ENCODE assay signal across 1 cellular context in the genomic region with DNA sequence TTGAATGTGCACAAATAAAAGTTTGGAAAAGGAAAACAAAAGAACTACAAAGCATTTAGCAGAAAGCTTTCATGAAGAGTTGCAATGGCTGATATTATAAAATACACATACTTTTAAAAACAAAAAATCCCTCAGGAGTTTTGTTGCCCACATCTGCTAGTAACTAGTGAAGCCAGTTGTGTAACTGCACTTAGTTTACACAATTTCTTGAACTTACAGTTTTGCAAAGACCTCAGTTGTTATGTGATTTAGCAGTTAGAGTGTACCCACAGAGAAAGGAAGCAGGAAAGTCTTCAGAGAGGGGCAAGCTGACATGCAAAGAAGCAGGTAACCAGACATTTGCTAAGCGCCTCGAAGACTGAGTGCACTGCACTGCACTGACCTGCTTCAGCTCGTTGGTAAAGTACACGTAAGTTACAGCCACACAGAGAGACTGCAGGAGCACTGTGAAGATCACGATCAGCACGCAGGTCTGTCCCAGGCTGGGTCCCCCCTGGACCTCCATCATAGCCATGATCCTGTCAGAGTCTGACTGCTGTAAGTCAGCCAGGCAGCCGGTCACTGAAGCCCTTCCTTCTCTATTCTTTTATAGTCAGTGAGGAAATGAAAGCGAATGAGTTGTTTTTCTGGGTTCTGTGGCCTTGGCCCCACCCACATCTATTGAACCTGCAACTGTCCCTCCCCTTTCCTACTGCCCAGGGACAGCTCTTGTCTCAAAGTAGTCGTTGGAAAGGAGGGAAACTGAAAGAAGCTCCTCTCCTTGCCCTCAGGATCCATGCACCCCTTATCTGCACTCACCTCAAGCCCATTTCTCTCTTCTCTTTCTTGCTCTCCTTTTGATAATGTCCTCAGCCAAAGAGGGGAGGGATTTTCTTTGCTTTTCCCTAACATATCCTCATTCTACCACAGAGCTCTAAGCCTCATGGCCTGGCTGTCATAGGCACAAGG.
TF ChIP-seq lines count a peak whose summit lies in the region.

A gene (minus strand): TSS at position 560 of the 948 bp plus-strand sequence. CDS start 46 bp downstream, at position 514.

TF ChIP-seq in HepG2, 621 proteins besides CTCF, POLR2A, EP300 and RAD21 (continued from another document and continues in another):
- TF ChIP-seq SIX1 (CRISPR knock-in tag; IDR thresholded peaks at IDR 0.05; ENCODE audit: borderline replicate concordance) (no peak), FOXO1 (CRISPR knock-in tag; IDR thresholded peaks at IDR 0.05) (peak; percentile 25; the same call in 1 of the 2 replicates), SP5 (CRISPR knock-in tag; IDR thresholded peaks at IDR 0.05; ENCODE audit: borderline replicate concordance, low read depth) (peak; percentile 78), ZNF614 (CRISPR knock-in tag; IDR thresholded peaks at IDR 0.05; ENCODE audit: borderline replicate concordance) (peak; percentile 71; the same call in 1 of the 2 replicates), CBX5 (CRISPR knock-in tag; IDR thresholded peaks at IDR 0.05; ENCODE audit: borderline replicate concordance) (0 out of 2 replicates have a peak, but pooled peaks have one; percentile 36), MTA1 (CRISPR knock-in tag; IDR thresholded peaks at IDR 0.05; ENCODE audit: borderline replicate concordance) (peak; percentile 33; the same call in 1 of the 2 replicates), HOXA3 (CRISPR knock-in tag; IDR thresholded peaks at IDR 0.05) (peak; percentile 46; the same call in 1 of the 2 replicates), ZNF441 (CRISPR knock-in tag; IDR thresholded peaks at IDR 0.05; ENCODE audit: borderline replicate concordance) (no peak), HDAC1 (CRISPR knock-in tag; IDR thresholded peaks at IDR 0.05) (peak; percentile 22; the same call in 1 of the 2 replicates), HDAC6 (IDR thresholded peaks at IDR 0.05; ENCODE audit: low read depth, low read length) (no peak), ZNF615 (CRISPR knock-in tag; IDR thresholded peaks at IDR 0.05; ENCODE audit: borderline replicate concordance) (no peak), PAX8 (CRISPR knock-in tag; IDR thresholded peaks at IDR 0.05; ENCODE audit: borderline replicate concordance) (0 out of 2 replicates have a peak, but pooled peaks have one; percentile 39), ZNF563 (CRISPR knock-in tag; IDR thresholded peaks at IDR 0.05) (peak; percentile 75), CHD2 (IDR thresholded peaks at IDR 0.05; ENCODE audit: low read depth, low read length) (no peak), ESRRA (CRISPR knock-in tag; IDR thresholded peaks at IDR 0.05; ENCODE audit: low read depth) (0 out of 2 replicates have a peak, but pooled peaks have one; percentile 39), PITX1 (CRISPR knock-in tag; IDR thresholded peaks at IDR 0.05) (peak; percentile 56; the same call in 1 of the 2 replicates), ZNF430 (CRISPR knock-in tag; IDR thresholded peaks at IDR 0.05) (peak; percentile 55; the same call in 1 of the 2 replicates), ZNF335 (CRISPR knock-in tag; IDR thresholded peaks at IDR 0.05) (no peak), ZNF274 (CRISPR knock-in tag; IDR thresholded peaks at IDR 0.05) (peak; percentile 56; the same call in 1 of the 2 replicates), POGZ (CRISPR knock-in tag; IDR thresholded peaks at IDR 0.05) (0 out of 2 replicates have a peak, but pooled peaks have one; percentile 20), ZNF761 (CRISPR knock-in tag; conservative IDR thresholded peaks at IDR 0.05) (0 out of 2 replicates have a peak, but pooled peaks have one; percentile 55), KLF12 (CRISPR knock-in tag; IDR thresholded peaks at IDR 0.05; ENCODE audit: borderline replicate concordance) (no peak), ZNF263 (CRISPR knock-in tag; IDR thresholded peaks at IDR 0.05) (0 out of 2 replicates have a peak, but pooled peaks have one; percentile 21), HNRNPLL (IDR thresholded peaks at IDR 0.05; ENCODE audit: low read depth, low read length, poor library complexity, severe bottlenecking) (peak; percentile 25), ZMYM2 (CRISPR knock-in tag; IDR thresholded peaks at IDR 0.05) (0 out of 2 replicates have a peak, but pooled peaks have one; percentile 44), PHB2 (IDR thresholded peaks at IDR 0.05; ENCODE audit: partially characterized antibody) (no peak), FOXJ3 (CRISPR knock-in tag; IDR thresholded peaks at IDR 0.05; ENCODE audit: borderline replicate concordance) (no peak), CREB1 (IDR thresholded peaks at IDR 0.05) (no peak), CREB1 (CRISPR knock-in tag; IDR thresholded peaks at IDR 0.05) (no peak), REPIN1 (CRISPR knock-in tag; IDR thresholded peaks at IDR 0.05; ENCODE audit: borderline replicate concordance, low read depth) (no peak), BRD4 (CRISPR knock-in tag; IDR thresholded peaks at IDR 0.05) (0 out of 2 replicates have a peak, but pooled peaks have one; percentile 10), ERF (CRISPR knock-in tag; IDR thresholded peaks at IDR 0.05) (peak; percentile 52; the same call in 1 of the 2 replicates), ZFX (CRISPR knock-in tag; IDR thresholded peaks at IDR 0.05; ENCODE audit: low read depth) (peak; percentile 55; the same call in 1 of the 2 replicates), ATF7-NPFF (CRISPR knock-in tag; IDR thresholded peaks at IDR 0.05; ENCODE audit: low read depth) (0 out of 2 replicates have a peak, but pooled peaks have one; percentile 23), MIER3 (CRISPR knock-in tag; IDR thresholded peaks at IDR 0.05; ENCODE audit: borderline replicate concordance) (peak; percentile 38; the same call in 1 of the 2 replicates), ZNF501 (CRISPR knock-in tag; IDR thresholded peaks at IDR 0.05) (peak; percentile 52; the same call in 1 of the 2 replicates)
- TF ChIP-seq, protein P1, sequence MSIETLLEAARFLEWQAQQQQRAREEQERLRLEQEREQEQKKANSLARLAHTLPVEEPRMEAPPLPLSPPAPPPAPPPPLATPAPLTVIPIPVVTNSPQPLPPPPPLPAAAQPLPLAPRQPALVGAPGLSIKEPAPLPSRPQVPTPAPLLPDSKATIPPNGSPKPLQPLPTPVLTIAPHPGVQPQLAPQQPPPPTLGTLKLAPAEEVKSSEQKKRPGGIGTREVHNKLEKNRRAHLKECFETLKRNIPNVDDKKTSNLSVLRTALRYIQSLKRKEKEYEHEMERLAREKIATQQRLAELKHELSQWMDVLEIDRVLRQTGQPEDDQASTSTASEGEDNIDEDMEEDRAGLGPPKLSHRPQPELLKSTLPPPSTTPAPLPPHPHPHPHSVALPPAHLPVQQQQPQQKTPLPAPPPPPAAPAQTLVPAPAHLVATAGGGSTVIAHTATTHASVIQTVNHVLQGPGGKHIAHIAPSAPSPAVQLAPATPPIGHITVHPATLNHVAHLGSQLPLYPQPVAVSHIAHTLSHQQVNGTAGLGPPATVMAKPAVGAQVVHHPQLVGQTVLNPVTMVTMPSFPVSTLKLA (IDR thresholded peaks at IDR 0.05), result no peak
- TF ChIP-seq, protein P2, sequence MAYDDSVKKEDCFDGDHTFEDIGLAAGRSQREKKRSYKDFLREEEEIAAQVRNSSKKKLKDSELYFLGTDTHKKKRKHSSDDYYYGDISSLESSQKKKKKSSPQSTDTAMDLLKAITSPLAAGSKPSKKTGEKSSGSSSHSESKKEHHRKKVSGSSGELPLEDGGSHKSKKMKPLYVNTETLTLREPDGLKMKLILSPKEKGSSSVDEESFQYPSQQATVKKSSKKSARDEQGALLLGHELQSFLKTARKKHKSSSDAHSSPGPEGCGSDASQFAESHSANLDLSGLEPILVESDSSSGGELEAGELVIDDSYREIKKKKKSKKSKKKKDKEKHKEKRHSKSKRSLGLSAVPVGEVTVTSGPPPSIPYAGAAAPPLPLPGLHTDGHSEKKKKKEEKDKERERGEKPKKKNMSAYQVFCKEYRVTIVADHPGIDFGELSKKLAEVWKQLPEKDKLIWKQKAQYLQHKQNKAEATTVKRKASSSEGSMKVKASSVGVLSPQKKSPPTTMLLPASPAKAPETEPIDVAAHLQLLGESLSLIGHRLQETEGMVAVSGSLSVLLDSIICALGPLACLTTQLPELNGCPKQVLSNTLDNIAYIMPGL (CRISPR knock-in tag; IDR thresholded peaks at IDR 0.05; ENCODE audit: borderline replicate concordance in 1 of 2, low read depth in 1 of 2), result peak in 1 of 2 experiments; percentile 61; a peak in 2 of 4 replicates
- TF ChIP-seq, protein P3, sequence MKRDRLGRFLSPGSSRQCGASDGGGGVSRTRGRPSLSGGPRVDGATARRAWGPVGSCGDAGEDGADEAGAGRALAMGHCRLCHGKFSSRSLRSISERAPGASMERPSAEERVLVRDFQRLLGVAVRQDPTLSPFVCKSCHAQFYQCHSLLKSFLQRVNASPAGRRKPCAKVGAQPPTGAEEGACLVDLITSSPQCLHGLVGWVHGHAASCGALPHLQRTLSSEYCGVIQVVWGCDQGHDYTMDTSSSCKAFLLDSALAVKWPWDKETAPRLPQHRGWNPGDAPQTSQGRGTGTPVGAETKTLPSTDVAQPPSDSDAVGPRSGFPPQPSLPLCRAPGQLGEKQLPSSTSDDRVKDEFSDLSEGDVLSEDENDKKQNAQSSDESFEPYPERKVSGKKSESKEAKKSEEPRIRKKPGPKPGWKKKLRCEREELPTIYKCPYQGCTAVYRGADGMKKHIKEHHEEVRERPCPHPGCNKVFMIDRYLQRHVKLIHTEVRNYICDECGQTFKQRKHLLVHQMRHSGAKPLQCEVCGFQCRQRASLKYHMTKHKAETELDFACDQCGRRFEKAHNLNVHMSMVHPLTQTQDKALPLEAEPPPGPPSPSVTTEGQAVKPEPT (CRISPR knock-in tag; IDR thresholded peaks at IDR 0.05; ENCODE audit: low read depth), result peak; percentile 80; the same call in 1 of the 2 replicates
- TF ChIP-seq, protein P4, sequence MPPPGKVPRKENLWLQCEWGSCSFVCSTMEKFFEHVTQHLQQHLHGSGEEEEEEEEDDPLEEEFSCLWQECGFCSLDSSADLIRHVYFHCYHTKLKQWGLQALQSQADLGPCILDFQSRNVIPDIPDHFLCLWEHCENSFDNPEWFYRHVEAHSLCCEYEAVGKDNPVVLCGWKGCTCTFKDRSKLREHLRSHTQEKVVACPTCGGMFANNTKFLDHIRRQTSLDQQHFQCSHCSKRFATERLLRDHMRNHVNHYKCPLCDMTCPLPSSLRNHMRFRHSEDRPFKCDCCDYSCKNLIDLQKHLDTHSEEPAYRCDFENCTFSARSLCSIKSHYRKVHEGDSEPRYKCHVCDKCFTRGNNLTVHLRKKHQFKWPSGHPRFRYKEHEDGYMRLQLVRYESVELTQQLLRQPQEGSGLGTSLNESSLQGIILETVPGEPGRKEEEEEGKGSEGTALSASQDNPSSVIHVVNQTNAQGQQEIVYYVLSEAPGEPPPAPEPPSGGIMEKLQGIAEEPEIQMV (CRISPR knock-in tag; IDR thresholded peaks at IDR 0.05; ENCODE audit: low read depth), result peak; percentile 66; the same call in 1 of the 2 replicates
- TF ChIP-seq, protein P5, sequence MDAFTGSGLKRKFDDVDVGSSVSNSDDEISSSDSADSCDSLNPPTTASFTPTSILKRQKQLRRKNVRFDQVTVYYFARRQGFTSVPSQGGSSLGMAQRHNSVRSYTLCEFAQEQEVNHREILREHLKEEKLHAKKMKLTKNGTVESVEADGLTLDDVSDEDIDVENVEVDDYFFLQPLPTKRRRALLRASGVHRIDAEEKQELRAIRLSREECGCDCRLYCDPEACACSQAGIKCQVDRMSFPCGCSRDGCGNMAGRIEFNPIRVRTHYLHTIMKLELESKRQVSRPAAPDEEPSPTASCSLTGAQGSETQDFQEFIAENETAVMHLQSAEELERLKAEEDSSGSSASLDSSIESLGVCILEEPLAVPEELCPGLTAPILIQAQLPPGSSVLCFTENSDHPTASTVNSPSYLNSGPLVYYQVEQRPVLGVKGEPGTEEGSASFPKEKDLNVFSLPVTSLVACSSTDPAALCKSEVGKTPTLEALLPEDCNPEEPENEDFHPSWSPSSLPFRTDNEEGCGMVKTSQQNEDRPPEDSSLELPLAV (CRISPR knock-in tag; conservative IDR thresholded peaks at IDR 0.05; ENCODE audit: low read depth), result no peak
- TF ChIP-seq, protein P6, sequence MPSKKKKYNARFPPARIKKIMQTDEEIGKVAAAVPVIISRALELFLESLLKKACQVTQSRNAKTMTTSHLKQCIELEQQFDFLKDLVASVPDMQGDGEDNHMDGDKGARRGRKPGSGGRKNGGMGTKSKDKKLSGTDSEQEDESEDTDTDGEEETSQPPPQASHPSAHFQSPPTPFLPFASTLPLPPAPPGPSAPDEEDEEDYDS (CRISPR knock-in tag; IDR thresholded peaks at IDR 0.05), result peak; percentile 77; the same call in 1 of the 2 replicates
- TF ChIP-seq, protein P7, sequence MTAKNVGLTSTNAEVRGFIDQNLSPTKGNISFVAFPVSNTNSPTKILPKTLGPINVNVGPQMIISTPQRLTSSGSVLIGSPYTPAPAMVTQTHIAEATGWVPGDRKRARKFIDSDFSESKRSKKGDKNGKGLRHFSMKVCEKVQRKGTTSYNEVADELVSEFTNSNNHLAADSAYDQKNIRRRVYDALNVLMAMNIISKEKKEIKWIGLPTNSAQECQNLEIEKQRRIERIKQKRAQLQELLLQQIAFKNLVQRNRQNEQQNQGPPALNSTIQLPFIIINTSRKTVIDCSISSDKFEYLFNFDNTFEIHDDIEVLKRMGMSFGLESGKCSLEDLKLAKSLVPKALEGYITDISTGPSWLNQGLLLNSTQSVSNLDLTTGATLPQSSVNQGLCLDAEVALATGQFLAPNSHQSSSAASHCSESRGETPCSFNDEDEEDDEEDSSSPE (CRISPR knock-in tag; IDR thresholded peaks at IDR 0.05), result peak; percentile 20; the same call in 1 of the 2 replicates
- TF ChIP-seq, protein P8, sequence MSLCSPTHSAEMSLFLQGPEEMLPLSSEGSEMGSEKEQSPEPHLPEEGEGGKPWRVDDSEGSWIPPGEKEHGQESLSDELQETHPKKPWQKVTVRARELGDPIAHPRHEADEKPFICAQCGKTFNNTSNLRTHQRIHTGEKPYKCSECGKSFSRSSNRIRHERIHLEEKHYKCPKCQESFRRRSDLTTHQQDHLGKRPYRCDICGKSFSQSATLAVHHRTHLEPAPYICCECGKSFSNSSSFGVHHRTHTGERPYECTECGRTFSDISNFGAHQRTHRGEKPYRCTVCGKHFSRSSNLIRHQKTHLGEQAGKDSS (CRISPR knock-in tag; IDR thresholded peaks at IDR 0.05; ENCODE audit: borderline replicate concordance, low read depth), result peak; percentile 99
- TF ChIP-seq, protein P9, sequence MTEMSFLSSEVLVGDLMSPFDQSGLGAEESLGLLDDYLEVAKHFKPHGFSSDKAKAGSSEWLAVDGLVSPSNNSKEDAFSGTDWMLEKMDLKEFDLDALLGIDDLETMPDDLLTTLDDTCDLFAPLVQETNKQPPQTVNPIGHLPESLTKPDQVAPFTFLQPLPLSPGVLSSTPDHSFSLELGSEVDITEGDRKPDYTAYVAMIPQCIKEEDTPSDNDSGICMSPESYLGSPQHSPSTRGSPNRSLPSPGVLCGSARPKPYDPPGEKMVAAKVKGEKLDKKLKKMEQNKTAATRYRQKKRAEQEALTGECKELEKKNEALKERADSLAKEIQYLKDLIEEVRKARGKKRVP (CRISPR knock-in tag; IDR thresholded peaks at IDR 0.05), result 0 out of 4 replicates have a peak, but pooled peaks of 1 of the 2 experiments have one; percentile 34
- TF ChIP-seq, protein P10, sequence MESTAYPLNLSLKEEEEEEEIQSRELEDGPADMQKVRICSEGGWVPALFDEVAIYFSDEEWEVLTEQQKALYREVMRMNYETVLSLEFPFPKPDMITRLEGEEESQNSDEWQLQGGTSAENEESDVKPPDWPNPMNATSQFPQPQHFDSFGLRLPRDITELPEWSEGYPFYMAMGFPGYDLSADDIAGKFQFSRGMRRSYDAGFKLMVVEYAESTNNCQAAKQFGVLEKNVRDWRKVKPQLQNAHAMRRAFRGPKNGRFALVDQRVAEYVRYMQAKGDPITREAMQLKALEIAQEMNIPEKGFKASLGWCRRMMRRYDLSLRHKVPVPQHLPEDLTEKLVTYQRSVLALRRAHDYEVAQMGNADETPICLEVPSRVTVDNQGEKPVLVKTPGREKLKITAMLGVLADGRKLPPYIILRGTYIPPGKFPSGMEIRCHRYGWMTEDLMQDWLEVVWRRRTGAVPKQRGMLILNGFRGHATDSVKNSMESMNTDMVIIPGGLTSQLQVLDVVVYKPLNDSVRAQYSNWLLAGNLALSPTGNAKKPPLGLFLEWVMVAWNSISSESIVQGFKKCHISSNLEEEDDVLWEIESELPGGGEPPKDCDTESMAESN (CRISPR knock-in tag; conservative IDR thresholded peaks at IDR 0.05), result 0 out of 2 replicates have a peak, but pooled peaks have one; percentile 35
